In genomic region chr6:113461153-113461897, GRCh38 we compare ENCODE assay signal across 11 cellular contexts.
DNase-seq lines count a peak whose midpoint lies in the region; ATAC-seq and TF ChIP-seq lines count a peak whose summit lies in the region.
"Had no signal": no experiment of that assay in that cellular context is flagged by ENCODE, and none has a peak within 500 bp of the region (broad histone marks: within the 10 kb centered on the region; RNA-seq: fewer than 3 reads in every experiment).

No MANE protein-coding gene starts in this region.

- H3K79me2 ChIP-seq in OCI-LY3 (ENCODE audit: low read length) (no peaks in the 10 kb centered on the region), fibroblast of lung (ENCODE audit: control insufficient read depth, insufficient read depth, low read length) (no peaks in the 10 kb centered on the region)

- no peak overlapping the region for H3K4me3 ChIP-seq in cardiac muscle cell
- no peak overlapping the region for H3K4me3 ChIP-seq in OCI-LY3 (ENCODE audit: low read length)
- H3K4me3 ChIP-seq in fibroblast of lung (replicated peaks in 1 of 4; ENCODE audit: control extremely low read depth in 1 of 4, insufficient read depth in 1 of 4, low read depth in 3 of 4, low read length in 4 of 4), result no peak overlapping the region
- no peak overlapping the region for H3K4me3 ChIP-seq in aorta (ENCODE audit: low read length in 2 of 2)
- H3K4me3 ChIP-seq: adrenal gland had no signal

- H3K4me2 ChIP-seq in OCI-LY3 (ENCODE audit: low read length) (no peak overlapping the region), fibroblast of lung (ENCODE audit: extremely low read depth, insufficient read depth, low read length) (no peak overlapping the region)

- H2AFZ ChIP-seq in OCI-LY3 (ENCODE audit: low read depth, low read length), result no peak overlapping the region
- no peak overlapping the region for H2AFZ ChIP-seq in fibroblast of lung (ENCODE audit: low read length)

- intact Hi-C loops in left ventricle myocardium superior (cut with micrococcal nuclease) (no loop called here), aorta (cut with DNase I) (no loop called here)

- H3K4me1 ChIP-seq in cardiac muscle cell (ENCODE audit: low read depth) (no peaks in the 10 kb centered on the region), OCI-LY3 (ENCODE audit: low read length) (no peaks in the 10 kb centered on the region), fibroblast of lung (ENCODE audit: control insufficient read depth, extremely low read depth, insufficient read depth, low read length) (peaks cover 21% of the 10 kb centered on the region), aorta (ENCODE audit: control insufficient read depth in 1 of 2, insufficient read depth in 2 of 2, low read length in 2 of 2) (no peaks in the 10 kb centered on the region)
- H3K4me1 ChIP-seq: adrenal gland had no signal

- TF ChIP-seq CTCF in cardiac muscle cell (IDR thresholded peaks at IDR 0.05; ENCODE audit: low read depth, low read length) (peak; percentile 31), OCI-LY3 (IDR thresholded peaks at IDR 0.05; ENCODE audit: low read depth, low read length) (0 out of 2 replicates have a peak, but pooled peaks have one; percentile 26), fibroblast of lung (conservative IDR thresholded peaks at IDR 0.05 in 1 of 2, IDR thresholded peaks at IDR 0.05 in 1 of 2; ENCODE audit: low read depth in 1 of 2, low read length in 2 of 2) (peak; percentile 18 to 36)

- peak in 1 of 2 donors; percentile 53 for DNase-seq in cardiac muscle cell (ENCODE audit: low read depth in 1 of 2, low spot score in 1 of 2)
- no peak for DNase-seq in left ventricle myocardium superior
- DNase-seq in fibroblast of lung (ENCODE audit: low read depth in 2 of 2), result peak in 1 of 2 donors; percentile 65
- no peak for DNase-seq in aorta
- no peak for DNase-seq in nucleus accumbens (lab: John Stamatoyannopoulos, UW)
- no peak for DNase-seq in D341Med (ENCODE audit: low spot score)
- DNase-seq: adrenal gland, NCI-H524 treated with DMSO at 0.1 percent for 48 hours had no signal

- WGBS in aorta, 2 donors, result 77 to 81% methylated on average over 4 of the region's 4 CpGs

- ATAC-seq in left ventricle myocardium superior (no peak), aorta (ENCODE audit: low FRiP score) (peak; percentile 64), GM21515 (IDR thresholded peaks at IDR 0.05; ENCODE audit: unreplicated experiment) (no peak)

- H3K27me3 ChIP-seq in cardiac muscle cell, result no peaks in the 10 kb centered on the region
- no peaks in the 10 kb centered on the region for H3K27me3 ChIP-seq in OCI-LY3 (ENCODE audit: low read depth, low read length)
- no peaks in the 10 kb centered on the region for H3K27me3 ChIP-seq in fibroblast of lung (ENCODE audit: control insufficient read depth, insufficient read depth, low read length)
- H3K27me3 ChIP-seq in aorta (ENCODE audit: control insufficient read depth in 1 of 2, insufficient read depth in 2 of 2, low read length in 1 of 2), result no peaks in the 10 kb centered on the region
- H3K27me3 ChIP-seq: adrenal gland had no signal

- H3K9me3 ChIP-seq in cardiac muscle cell (ENCODE audit: low read depth), result no peaks in the 10 kb centered on the region
- no peaks in the 10 kb centered on the region for H3K9me3 ChIP-seq in OCI-LY3 (ENCODE audit: insufficient read depth, low read length)
- H3K9me3 ChIP-seq in fibroblast of lung (ENCODE audit: control insufficient read depth, insufficient read depth, low read depth, low read length), result no peaks in the 10 kb centered on the region
- H3K9me3 ChIP-seq in aorta (ENCODE audit: control insufficient read depth, low read length), result no peaks in the 10 kb centered on the region
- H3K9me3 ChIP-seq: adrenal gland had no signal

- no peak overlapping the region for H3K9ac ChIP-seq in OCI-LY3 (ENCODE audit: low read length)
- H3K9ac ChIP-seq in fibroblast of lung (ENCODE audit: insufficient read depth, low read length), result no peak overlapping the region

- H3K36me3 ChIP-seq in cardiac muscle cell (no peaks in the 10 kb centered on the region), OCI-LY3 (replicated peaks; ENCODE audit: low read depth, low read length) (no peaks in the 10 kb centered on the region), fibroblast of lung (ENCODE audit: control insufficient read depth, insufficient read depth, low read length) (no peaks in the 10 kb centered on the region), aorta (ENCODE audit: control insufficient read depth in 1 of 2, insufficient read depth in 2 of 2, low read length in 1 of 2) (no peaks in the 10 kb centered on the region)
- H3K36me3 ChIP-seq: adrenal gland had no signal

- H4K20me1 ChIP-seq in OCI-LY3 (ENCODE audit: insufficient read depth, low read length), result no peaks in the 10 kb centered on the region
- no peaks in the 10 kb centered on the region for H4K20me1 ChIP-seq in fibroblast of lung (ENCODE audit: control insufficient read depth, extremely low read depth, insufficient read depth, low read length)

- H3K27ac ChIP-seq in cardiac muscle cell (no peak overlapping the region), OCI-LY3 (ENCODE audit: low read length) (no peak overlapping the region), fibroblast of lung (ENCODE audit: insufficient read depth, low read length) (no peak overlapping the region), aorta (ENCODE audit: low read depth in 1 of 2, low read length in 2 of 2) (no peak overlapping the region)
- H3K27ac ChIP-seq: adrenal gland, epithelial cell of prostate had no signal
